Comparison of ENCODE assay signal across 14 cellular contexts in the genomic region with DNA sequence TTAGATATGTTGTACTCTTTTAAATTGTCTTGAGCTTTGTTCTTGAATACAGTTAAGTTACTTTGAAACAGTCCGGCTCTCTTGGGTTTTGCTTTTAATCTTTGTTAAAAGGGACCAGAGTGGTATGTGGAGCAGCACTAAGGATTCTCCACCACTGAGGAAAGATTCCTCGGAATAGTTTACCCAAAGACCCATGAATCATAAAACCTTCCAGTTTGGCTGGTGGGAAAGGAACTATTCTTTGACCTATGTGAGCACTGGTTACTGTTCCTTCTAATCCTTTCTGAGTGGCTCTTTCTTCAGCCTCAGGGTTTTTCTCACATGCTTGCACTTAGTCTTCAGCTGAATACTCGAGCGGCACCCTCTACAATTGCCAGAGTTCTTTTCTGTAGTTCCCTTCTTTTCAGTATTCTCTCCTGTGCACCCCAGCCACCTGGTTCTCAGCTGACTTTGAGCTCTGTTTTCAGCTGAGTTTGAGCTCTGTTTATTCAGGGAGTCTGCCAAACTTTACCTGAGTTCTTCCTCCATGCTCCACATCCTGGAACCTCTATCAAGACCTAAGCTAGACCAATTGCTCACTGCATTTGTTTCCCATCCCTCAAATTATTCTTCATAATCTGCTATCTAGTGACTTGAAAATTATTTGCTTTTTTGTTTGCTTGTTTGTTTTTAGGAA.
"Had no signal": no experiment of that assay in that cellular context is flagged by ENCODE, and none has a peak within 500 bp of the region (broad histone marks: within the 10 kb centered on the region; RNA-seq: fewer than 3 reads in every experiment).

No MANE protein-coding gene starts in this region.

- H3K9me3 ChIP-seq: esophagus squamous epithelium, vagina had no signal

- H3K36me3 ChIP-seq: esophagus squamous epithelium, neural progenitor cell, tibial artery, vagina had no signal

- ATAC-seq: stimulated activated effector memory CD8-positive, alpha-beta T cell treated with anti-CD3 and anti-CD28 coated beads, Interleukin-12 subunit alpha, Interleukin-12 subunit beta, amount 100 ng/mL, for 72 hours had no signal

- H3K27me3 ChIP-seq: esophagus squamous epithelium, neural progenitor cell, tibial artery, vagina had no signal

- H3K4me1 ChIP-seq: tibial artery, vagina had no signal

- H3K4me3 ChIP-seq: esophagus squamous epithelium, neural progenitor cell, skin epidermis, tibial artery, vagina had no signal

- DNase-seq: activated CD4-positive, alpha-beta memory T cell treated with anti-CD3 and anti-CD28 coated beads for 36 hours; activated CD4-positive, CD25-positive, alpha-beta regulatory T cell treated with anti-CD3 and anti-CD28 coated beads, Interleukin-2, amount 50 U/mL, for 72 hours; activated gamma-delta T cell; activated T-cell treated with anti-CD3 and anti-CD28 coated beads, Interleukin-2, amount 50 U/mL, for 48 hours; esophagus squamous epithelium; foreskin fibroblast; glutamatergic neuron; immature natural killer cell; posterior cingulate gyrus; tibial artery had no signal

- H3K27ac ChIP-seq: esophagus squamous epithelium, neural progenitor cell, skin epidermis, tibial artery, vagina had no signal
